36 cellular contexts compared by ENCODE assay signal in genomic region chr6:118161364-118161763, GRCh38.
"Had no signal": no experiment of that assay in that cellular context is flagged by ENCODE, and none has a peak within 500 bp of the region (broad histone marks: within the 10 kb centered on the region; RNA-seq: fewer than 3 reads in every experiment).

No MANE protein-coding gene starts in this region.

- H3K36me3 Mint-ChIP-seq: activated CD4-positive, alpha-beta memory T cell treated with anti-CD3 and anti-CD28 coated beads for 36 hours; activated naive CD4-positive, alpha-beta T cell treated with anti-CD3 and anti-CD28 coated beads, Interleukin-2, amount 50 U/mL, for 72 hours; activated naive CD8-positive, alpha-beta T cell treated with anti-CD3 and anti-CD28 coated beads for 36 hours had no signal

- H3K4me3 ChIP-seq: adrenal gland, body of pancreas, cardiac muscle cell had no signal

- H3K36me3 ChIP-seq: adrenal gland, cardiac muscle cell had no signal

- H3K4me3 Mint-ChIP-seq: activated B cell treated with CpG ODN at 0.5 μM for 24 hours; activated CD4-positive, alpha-beta memory T cell treated with anti-CD3 and anti-CD28 coated beads for 36 hours; activated CD4-positive, alpha-beta T cell treated with anti-CD3 and anti-CD28 coated beads, Interleukin-2, amount 10 ng/mL, durations not matched to agents 24 days and 14 days; activated CD8-positive, alpha-beta T cell treated with anti-CD3 and anti-CD28 coated beads for 36 hours; activated naive CD4-positive, alpha-beta T cell treated with anti-CD3 and anti-CD28 coated beads for 36 hours; activated naive CD8-positive, alpha-beta T cell treated with anti-CD3 and anti-CD28 coated beads for 36 hours; activated T-cell treated with anti-CD3 and anti-CD28 coated beads, Interleukin-2, amount 50 U/mL, for 4 hours; activated T-cell treated with anti-CD3 and anti-CD28 coated beads, Interleukin-2, amount 50 U/mL, for 72 hours; activated T-helper 1 cell treated with anti-CD3 and anti-CD28 coated beads, Interleukin-12 subunit alpha, Interleukin-12 subunit beta, Interleukin-2, Interleukin-4 antibody, amounts not matched to agents 30 ng/mL and 10 ng/mL and 1 ng/mL, durations not matched to agents 14 hours and 24 hours and 36 hours; activated T-helper 17 cell treated with anti-CD3 and anti-CD28 coated beads, Interleukin-2, amount 50 U/mL, for 72 hours; central memory CD8-positive, alpha-beta T cell; T-helper 1 cell treated with Interleukin-12 subunit alpha and Interleukin-12 subunit beta and Interleukin-4 antibody, amounts not matched to agents 30 μg/mL and 1 μg/mL, for 36 hours; T-helper 2 cell treated with Interferon-gamma antibody and Interleukin-4, amounts not matched to agents 5 μg/mL and 100 μg/mL, for 36 hours had no signal

- ATAC-seq: activated CD8-positive, alpha-beta T cell treated with anti-CD3 and anti-CD28 coated beads for 36 hours; activated naive CD4-positive, alpha-beta T cell treated with anti-CD3 and anti-CD28 coated beads, Interleukin-2, amount 50 U/mL, for 72 hours; activated T-cell treated with anti-CD3 and anti-CD28 coated beads, Interleukin-2, amount 50 U/mL, for 4 hours; activated T-cell treated with anti-CD3 and anti-CD28 coated beads, Interleukin-2, amount 50 U/mL, for 72 hours; activated T-helper 17 cell treated with anti-CD3 and anti-CD28 coated beads, Interleukin-2, amount 50 U/mL, for 72 hours; body of pancreas had no signal

- H3K27ac ChIP-seq: adrenal gland, body of pancreas, cardiac muscle cell, VCaP had no signal

- H3K27me3 Mint-ChIP-seq: activated B cell treated with CpG ODN at 0.5 μM for 24 hours had no signal

- H3K4me1 Mint-ChIP-seq: activated B cell treated with CpG ODN at 0.5 μM for 24 hours; activated CD4-positive, alpha-beta T cell treated with anti-CD3 and anti-CD28 coated beads, Interleukin-2, amount 10 ng/mL, durations not matched to agents 24 days and 14 days; activated naive CD8-positive, alpha-beta T cell treated with anti-CD3 and anti-CD28 coated beads for 36 hours; activated T-helper 17 cell treated with anti-CD3 and anti-CD28 coated beads, Interleukin-2, amount 50 U/mL, for 72 hours; central memory CD8-positive, alpha-beta T cell had no signal

- DNase-seq: activated B cell treated with CpG ODN at 0.5 μM for 24 hours; activated CD4-positive, alpha-beta memory T cell treated with anti-CD3 and anti-CD28 coated beads for 36 hours; activated CD4-positive, alpha-beta T cell treated with anti-CD3 and anti-CD28 coated beads for 4 hours; activated CD4-positive, alpha-beta T cell treated with anti-CD3 and anti-CD28 coated beads, Interleukin-2, amount 10 ng/mL, durations not matched to agents 24 days and 14 days; activated CD4-positive, alpha-beta T cell treated with anti-CD3 and anti-CD28 coated beads, Interleukin-2, amount 50 U/mL, for 1 hour; activated CD4-positive, alpha-beta T cell treated with anti-CD3 and anti-CD28 coated beads, Interleukin-2, amount 50 U/mL, for 4 hours; activated CD4-positive, CD25-positive, alpha-beta regulatory T cell treated with anti-CD3 and anti-CD28 coated beads, Interleukin-2, amount 50 U/mL, for 72 hours; activated CD8-positive, alpha-beta memory T cell treated with anti-CD3 and anti-CD28 coated beads, Interleukin-2, amount 50 U/mL, for 4 hours; activated CD8-positive, alpha-beta T cell treated with anti-CD3 and anti-CD28 coated beads for 36 hours; activated effector memory CD4-positive, alpha-beta T cell treated with anti-CD3 and anti-CD28 coated beads, Interleukin-2, amount 50 U/mL, for 16 hours; activated gamma-delta T cell treated with Interleukin-2 at 50 U/mL for 16 hours; activated naive CD4-positive, alpha-beta T cell; activated naive CD4-positive, alpha-beta T cell treated with anti-CD3 and anti-CD28 coated beads for 36 hours; activated naive CD4-positive, alpha-beta T cell treated with anti-CD3 and anti-CD28 coated beads, Interleukin-2, amount 50 U/mL, for 16 hours; activated naive CD8-positive, alpha-beta T cell treated with anti-CD3 and anti-CD28 coated beads for 36 hours; activated T-cell treated with anti-CD3 and anti-CD28 coated beads for 4 hours; activated T-cell treated with anti-CD3 and anti-CD28 coated beads, Interleukin-2, amount 50 U/mL, for 1 hour; activated T-cell treated with anti-CD3 and anti-CD28 coated beads, Interleukin-2, amount 50 U/mL, for 4 hours; activated T-cell treated with anti-CD3 and anti-CD28 coated beads, Interleukin-2, amount 50 U/mL, for 72 hours; adrenal gland; amniotic stem cell; aorta; body of pancreas; caudate nucleus; cerebellar nuclear complex; T-helper 1 cell; T-helper 2 cell; T-helper 9 cell had no signal

- H3K9me3 ChIP-seq: adrenal gland, body of pancreas had no signal

- H3K9me3 Mint-ChIP-seq: activated B cell treated with CpG ODN at 0.5 μM for 24 hours; activated CD4-positive, alpha-beta memory T cell treated with anti-CD3 and anti-CD28 coated beads for 36 hours; activated CD4-positive, alpha-beta T cell treated with anti-CD3 and anti-CD28 coated beads, Interleukin-2, amount 10 ng/mL, durations not matched to agents 24 days and 14 days; activated CD8-positive, alpha-beta T cell treated with anti-CD3 and anti-CD28 coated beads for 36 hours; activated naive CD4-positive, alpha-beta T cell treated with anti-CD3 and anti-CD28 coated beads for 36 hours; activated naive CD4-positive, alpha-beta T cell treated with anti-CD3 and anti-CD28 coated beads, Interleukin-2, amount 50 U/mL, for 72 hours; activated naive CD8-positive, alpha-beta T cell treated with anti-CD3 and anti-CD28 coated beads for 36 hours; activated T-cell treated with anti-CD3 and anti-CD28 coated beads, Interleukin-2, amount 50 U/mL, for 4 hours; activated T-cell treated with anti-CD3 and anti-CD28 coated beads, Interleukin-2, amount 50 U/mL, for 72 hours; activated T-helper 1 cell treated with anti-CD3 and anti-CD28 coated beads, Interleukin-12 subunit alpha, Interleukin-12 subunit beta, Interleukin-2, Interleukin-4 antibody, amounts not matched to agents 30 ng/mL and 10 ng/mL and 1 ng/mL, durations not matched to agents 14 hours and 24 hours and 36 hours; activated T-helper 17 cell treated with anti-CD3 and anti-CD28 coated beads, Interleukin-2, amount 50 U/mL, for 72 hours; central memory CD8-positive, alpha-beta T cell; T-helper 1 cell treated with Interleukin-12 subunit alpha and Interleukin-12 subunit beta and Interleukin-4 antibody, amounts not matched to agents 30 μg/mL and 1 μg/mL, for 36 hours; T-helper 2 cell treated with Interferon-gamma antibody and Interleukin-4, amounts not matched to agents 5 μg/mL and 100 μg/mL, for 36 hours had no signal

- H3K27me3 ChIP-seq: adrenal gland, body of pancreas, cardiac muscle cell had no signal

- H3K4me1 ChIP-seq: adrenal gland, body of pancreas had no signal

- H3K27ac Mint-ChIP-seq: activated B cell treated with CpG ODN at 0.5 μM for 24 hours; activated CD4-positive, alpha-beta memory T cell treated with anti-CD3 and anti-CD28 coated beads for 36 hours; activated CD4-positive, alpha-beta T cell treated with anti-CD3 and anti-CD28 coated beads, Interleukin-2, amount 10 ng/mL, durations not matched to agents 24 days and 14 days; activated CD8-positive, alpha-beta T cell treated with anti-CD3 and anti-CD28 coated beads for 36 hours; activated naive CD4-positive, alpha-beta T cell treated with anti-CD3 and anti-CD28 coated beads for 36 hours; activated naive CD4-positive, alpha-beta T cell treated with anti-CD3 and anti-CD28 coated beads, Interleukin-2, amount 50 U/mL, for 72 hours; activated naive CD8-positive, alpha-beta T cell treated with anti-CD3 and anti-CD28 coated beads for 36 hours; activated T-cell treated with anti-CD3 and anti-CD28 coated beads, Interleukin-2, amount 50 U/mL, for 72 hours; activated T-helper 1 cell treated with anti-CD3 and anti-CD28 coated beads, Interleukin-12 subunit alpha, Interleukin-12 subunit beta, Interleukin-2, Interleukin-4 antibody, amounts not matched to agents 30 ng/mL and 10 ng/mL and 1 ng/mL, durations not matched to agents 14 hours and 24 hours and 36 hours; activated T-helper 17 cell treated with anti-CD3 and anti-CD28 coated beads, Interleukin-2, amount 50 U/mL, for 72 hours; T-helper 1 cell treated with Interleukin-12 subunit alpha and Interleukin-12 subunit beta and Interleukin-4 antibody, amounts not matched to agents 30 μg/mL and 1 μg/mL, for 36 hours; T-helper 2 cell treated with Interferon-gamma antibody and Interleukin-4, amounts not matched to agents 5 μg/mL and 100 μg/mL, for 36 hours had no signal
